Comparison of ENCODE assay signal across 1 cellular context in genomic region chr15:90893175-90894090, GRCh38.
TF ChIP-seq lines count a peak whose summit lies in the region.

No MANE protein-coding gene starts in this region.

TF ChIP-seq in HepG2, 621 proteins besides CTCF, POLR2A, EP300 and RAD21 (continued from another document and continues in another):
- TF ChIP-seq STAT6 (CRISPR knock-in tag; IDR thresholded peaks at IDR 0.05; ENCODE audit: borderline replicate concordance), result no peak
- TF ChIP-seq TCF12 (IDR thresholded peaks at IDR 0.05), result no peak
- TF ChIP-seq TCF12 (CRISPR knock-in tag; IDR thresholded peaks at IDR 0.05), result no peak
- no peak for TF ChIP-seq ONECUT2 (CRISPR knock-in tag; IDR thresholded peaks at IDR 0.05)
- no peak for TF ChIP-seq SNAPC2 (CRISPR knock-in tag; IDR thresholded peaks at IDR 0.05)
- no peak for TF ChIP-seq ZNF101 (CRISPR knock-in tag; IDR thresholded peaks at IDR 0.05; ENCODE audit: borderline replicate concordance, low read depth)
- TF ChIP-seq CHCHD3 (CRISPR knock-in tag; IDR thresholded peaks at IDR 0.05), result no peak
- TF ChIP-seq ZNF468 (CRISPR knock-in tag; IDR thresholded peaks at IDR 0.05), result no peak
- TF ChIP-seq POLR2AphosphoS5 (IDR thresholded peaks at IDR 0.05; ENCODE audit: low read depth, low read length), result peak; percentile 58
- no peak for TF ChIP-seq ZNF318 (CRISPR knock-in tag; IDR thresholded peaks at IDR 0.05)
- TF ChIP-seq IKZF1 (IDR thresholded peaks at IDR 0.05), result no peak
- peak; percentile 38; the same call in 1 of the 2 replicates for TF ChIP-seq ZBTB38 (CRISPR knock-in tag; IDR thresholded peaks at IDR 0.05)
- peak; percentile 40; the same call in 1 of the 2 replicates for TF ChIP-seq SAP130 (CRISPR knock-in tag; IDR thresholded peaks at IDR 0.05; ENCODE audit: low read depth)
- no peak for TF ChIP-seq PTBP1 (IDR thresholded peaks at IDR 0.05; ENCODE audit: low read depth, low read length, poor library complexity, severe bottlenecking)
- TF ChIP-seq RBM22 (optimal IDR thresholded peaks at IDR 0.05; ENCODE audit: low read length), result no peak
- TF ChIP-seq KDM2A (CRISPR knock-in tag; IDR thresholded peaks at IDR 0.05; ENCODE audit: borderline replicate concordance, low read depth), result peak; percentile 76; the same call in 1 of the 2 replicates
- no peak for TF ChIP-seq NFE2 (CRISPR knock-in tag; IDR thresholded peaks at IDR 0.05)
- no peak for TF ChIP-seq AHR (CRISPR knock-in tag; IDR thresholded peaks at IDR 0.05)
- no peak for TF ChIP-seq TIGD3 (CRISPR knock-in tag; IDR thresholded peaks at IDR 0.05; ENCODE audit: borderline replicate concordance)
- no peak for TF ChIP-seq ZNF136 (CRISPR knock-in tag; IDR thresholded peaks at IDR 0.05; ENCODE audit: low read depth)
- TF ChIP-seq CBFB (CRISPR knock-in tag; IDR thresholded peaks at IDR 0.05), result no peak
- no peak for TF ChIP-seq NBN (conservative IDR thresholded peaks at IDR 0.05)
- TF ChIP-seq ZNF891 (CRISPR knock-in tag; IDR thresholded peaks at IDR 0.05), result no peak; the same call in 1 of the 2 replicates
- TF ChIP-seq ZNF121 (CRISPR knock-in tag; IDR thresholded peaks at IDR 0.05), result no peak
- no peak for TF ChIP-seq ZBTB8A (CRISPR knock-in tag; IDR thresholded peaks at IDR 0.05; ENCODE audit: borderline replicate concordance, low read depth)
- peak; percentile 46; the same call in 1 of the 2 replicates for TF ChIP-seq GZF1 (CRISPR knock-in tag; IDR thresholded peaks at IDR 0.05)
- TF ChIP-seq GABPB1 (CRISPR knock-in tag; IDR thresholded peaks at IDR 0.05), result peak; percentile 70
- no peak for TF ChIP-seq ZC3H4 (CRISPR knock-in tag; IDR thresholded peaks at IDR 0.05; ENCODE audit: borderline replicate concordance)
- no peak for TF ChIP-seq FOXA1 (IDR thresholded peaks at IDR 0.05)
- TF ChIP-seq FOXA1 (CRISPR knock-in tag; IDR thresholded peaks at IDR 0.05), result no peak
- no peak for TF ChIP-seq RAD51 (IDR thresholded peaks at IDR 0.05; ENCODE audit: borderline replicate concordance)
- TF ChIP-seq RFX3 (CRISPR knock-in tag; IDR thresholded peaks at IDR 0.05), result no peak
- no peak for TF ChIP-seq U2AF1 (optimal IDR thresholded peaks at IDR 0.05; ENCODE audit: low read depth, low read length)
- peak; percentile 55; the same call in 1 of the 2 replicates for TF ChIP-seq ZNF501 (CRISPR knock-in tag; IDR thresholded peaks at IDR 0.05)
- no peak for TF ChIP-seq EEA1 (CRISPR knock-in tag; IDR thresholded peaks at IDR 0.05; ENCODE audit: borderline replicate concordance)
- no peak for TF ChIP-seq ZNF160 (CRISPR knock-in tag; IDR thresholded peaks at IDR 0.05)
- TF ChIP-seq, protein P1, sequence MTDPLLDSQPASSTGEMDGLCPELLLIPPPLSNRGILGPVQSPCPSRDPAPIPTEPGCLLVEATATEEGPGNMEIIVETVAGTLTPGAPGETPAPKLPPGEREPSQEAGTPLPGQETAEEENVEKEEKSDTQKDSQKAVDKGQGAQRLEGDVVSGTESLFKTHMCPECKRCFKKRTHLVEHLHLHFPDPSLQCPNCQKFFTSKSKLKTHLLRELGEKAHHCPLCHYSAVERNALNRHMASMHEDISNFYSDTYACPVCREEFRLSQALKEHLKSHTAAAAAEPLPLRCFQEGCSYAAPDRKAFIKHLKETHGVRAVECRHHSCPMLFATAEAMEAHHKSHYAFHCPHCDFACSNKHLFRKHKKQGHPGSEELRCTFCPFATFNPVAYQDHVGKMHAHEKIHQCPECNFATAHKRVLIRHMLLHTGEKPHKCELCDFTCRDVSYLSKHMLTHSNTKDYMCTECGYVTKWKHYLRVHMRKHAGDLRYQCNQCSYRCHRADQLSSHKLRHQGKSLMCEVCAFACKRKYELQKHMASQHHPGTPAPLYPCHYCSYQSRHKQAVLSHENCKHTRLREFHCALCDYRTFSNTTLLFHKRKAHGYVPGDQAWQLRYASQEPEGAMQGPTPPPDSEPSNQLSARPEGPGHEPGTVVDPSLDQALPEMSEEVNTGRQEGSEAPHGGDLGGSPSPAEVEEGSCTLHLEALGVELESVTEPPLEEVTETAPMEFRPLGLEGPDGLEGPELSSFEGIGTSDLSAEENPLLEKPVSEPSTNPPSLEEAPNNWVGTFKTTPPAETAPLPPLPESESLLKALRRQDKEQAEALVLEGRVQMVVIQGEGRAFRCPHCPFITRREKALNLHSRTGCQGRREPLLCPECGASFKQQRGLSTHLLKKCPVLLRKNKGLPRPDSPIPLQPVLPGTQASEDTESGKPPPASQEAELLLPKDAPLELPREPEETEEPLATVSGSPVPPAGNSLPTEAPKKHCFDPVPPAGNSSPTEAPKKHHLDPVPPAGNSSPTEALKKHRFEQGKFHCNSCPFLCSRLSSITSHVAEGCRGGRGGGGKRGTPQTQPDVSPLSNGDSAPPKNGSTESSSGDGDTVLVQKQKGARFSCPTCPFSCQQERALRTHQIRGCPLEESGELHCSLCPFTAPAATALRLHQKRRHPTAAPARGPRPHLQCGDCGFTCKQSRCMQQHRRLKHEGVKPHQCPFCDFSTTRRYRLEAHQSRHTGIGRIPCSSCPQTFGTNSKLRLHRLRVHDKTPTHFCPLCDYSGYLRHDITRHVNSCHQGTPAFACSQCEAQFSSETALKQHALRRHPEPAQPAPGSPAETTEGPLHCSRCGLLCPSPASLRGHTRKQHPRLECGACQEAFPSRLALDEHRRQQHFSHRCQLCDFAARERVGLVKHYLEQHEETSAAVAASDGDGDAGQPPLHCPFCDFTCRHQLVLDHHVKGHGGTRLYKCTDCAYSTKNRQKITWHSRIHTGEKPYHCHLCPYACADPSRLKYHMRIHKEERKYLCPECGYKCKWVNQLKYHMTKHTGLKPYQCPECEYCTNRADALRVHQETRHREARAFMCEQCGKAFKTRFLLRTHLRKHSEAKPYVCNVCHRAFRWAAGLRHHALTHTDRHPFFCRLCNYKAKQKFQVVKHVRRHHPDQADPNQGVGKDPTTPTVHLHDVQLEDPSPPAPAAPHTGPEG (CRISPR knock-in tag; IDR thresholded peaks at IDR 0.05), result no peak
- no peak for TF ChIP-seq ZNF720 (CRISPR knock-in tag; IDR thresholded peaks at IDR 0.05)
- TF ChIP-seq USF2 (IDR thresholded peaks at IDR 0.05; ENCODE audit: low read depth, low read length), result no peak
- no peak for TF ChIP-seq USF2 (CRISPR knock-in tag; IDR thresholded peaks at IDR 0.05; ENCODE audit: borderline replicate concordance)
- TF ChIP-seq ZNF570 (CRISPR knock-in tag; IDR thresholded peaks at IDR 0.05; ENCODE audit: borderline replicate concordance), result no peak
- TF ChIP-seq ZNF557 (CRISPR knock-in tag; IDR thresholded peaks at IDR 0.05), result no peak
- TF ChIP-seq SATB2 (CRISPR knock-in tag; IDR thresholded peaks at IDR 0.05), result no peak
- TF ChIP-seq ZSCAN30 (CRISPR knock-in tag; IDR thresholded peaks at IDR 0.05), result no peak
- TF ChIP-seq GPBP1L1 (CRISPR knock-in tag; IDR thresholded peaks at IDR 0.05), result no peak
- no peak for TF ChIP-seq MED1 (CRISPR knock-in tag; IDR thresholded peaks at IDR 0.05)
- no peak for TF ChIP-seq ARNTL (CRISPR knock-in tag; IDR thresholded peaks at IDR 0.05)
- no peak for TF ChIP-seq TP53 (CRISPR knock-in tag; conservative IDR thresholded peaks at IDR 0.05)
